1 cellular context compared by ENCODE assay signal in the genomic region with DNA sequence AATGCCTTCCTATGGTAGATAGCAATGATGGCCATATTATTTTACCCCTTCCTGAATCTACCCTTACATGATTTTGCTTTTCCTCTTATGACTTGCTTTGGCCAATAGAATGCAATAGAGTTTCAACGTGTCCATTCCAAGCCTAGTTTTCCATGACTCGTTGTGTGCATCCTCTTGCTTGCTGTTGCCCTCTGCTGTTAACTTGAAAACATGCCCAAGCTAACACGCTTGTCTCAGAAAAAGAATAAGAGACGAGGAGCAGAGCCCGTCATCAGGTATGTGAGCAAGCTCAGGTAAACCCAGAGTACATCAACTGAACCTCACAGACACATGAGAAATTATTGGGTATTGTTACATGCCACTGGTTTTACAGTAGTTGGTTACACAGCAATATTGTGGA.
TF ChIP-seq lines count a peak whose summit lies in the region.

No MANE protein-coding gene starts in this region.

TF ChIP-seq in HepG2, 621 proteins besides CTCF, POLR2A, EP300 and RAD21:
- TF ChIP-seq STAG1 (CRISPR knock-in tag; IDR thresholded peaks at IDR 0.05) = peak; percentile 29; the same call in 1 of the 2 replicates
